In the genomic region with DNA sequence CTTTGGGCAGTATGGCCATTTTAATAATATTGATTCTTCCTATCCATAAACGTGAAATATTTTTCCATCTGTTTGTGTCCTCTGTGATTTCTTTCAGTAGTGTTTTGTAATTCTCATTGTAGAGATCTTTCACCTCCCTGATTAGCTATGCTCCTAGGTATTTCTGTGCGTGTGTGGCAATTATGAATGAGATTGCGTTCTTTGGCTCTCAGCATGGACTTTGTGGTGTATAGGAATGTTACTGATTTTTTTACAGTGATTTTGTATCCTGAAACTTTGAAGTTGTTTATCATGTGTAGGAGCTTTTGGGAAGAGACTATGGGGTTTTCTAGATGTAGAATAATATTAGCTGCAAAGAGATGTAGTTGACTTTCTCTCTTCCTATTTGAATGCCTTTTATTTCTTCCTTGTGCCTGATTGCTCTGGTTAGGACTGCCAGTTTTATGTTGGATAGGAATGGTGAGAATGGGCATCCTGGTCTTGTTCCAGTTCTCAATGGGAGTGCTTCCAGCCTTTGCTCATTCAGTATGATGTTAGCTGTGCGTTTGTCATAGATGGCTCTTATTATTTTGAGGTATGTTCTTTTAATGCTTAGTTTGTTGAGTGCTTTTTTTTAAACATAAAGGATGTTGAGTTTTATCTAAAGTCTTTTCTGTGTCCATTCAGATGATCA, we compare ENCODE assay signal across 22 cellular contexts. TPM values are rescaled to one million over a fixed set of nuclear protein-coding genes. Genes with fewer than 3 reads are reported as not detected.
DNase-seq lines count a peak whose midpoint lies in the region; ATAC-seq and TF ChIP-seq lines count a peak whose summit lies in the region.
"Had no signal": no experiment of that assay in that cellular context is flagged by ENCODE, and none has a peak within 500 bp of the region (broad histone marks: within the 10 kb centered on the region; RNA-seq: fewer than 3 reads in every experiment).

No MANE protein-coding gene starts in this region.

- H3K4me1 ChIP-seq in GM23248 (ENCODE audit: insufficient read depth) (no peaks in the 10 kb centered on the region), gastroesophageal sphincter (no peaks in the 10 kb centered on the region)
- H3K4me1 ChIP-seq: esophagus muscularis mucosa, SJSA1 had no signal

- in situ Hi-C loops in GM23248 (cut with MboI) (no loop called here), astrocyte of the spinal cord (cut with HindIII; ENCODE audit: low sequenced_read_pairs) (no loop called here)

- TF ChIP-seq CTCF in AG04449 (IDR thresholded peaks at IDR 0.05; ENCODE audit: insufficient read depth, low read length, missing control alignments), result no peak
- no peak for TF ChIP-seq CTCF in astrocyte of the spinal cord (IDR thresholded peaks at IDR 0.05; ENCODE audit: low read depth, low read length)
- no peak for TF ChIP-seq CTCF in gastroesophageal sphincter (IDR thresholded peaks at IDR 0.05)

- H3K4me3 ChIP-seq in AG04449 (ENCODE audit: low read depth, low read length) (no peak overlapping the region), GM23248 (no peak overlapping the region), astrocyte of the spinal cord (ENCODE audit: low read depth, low read length) (no peak overlapping the region), gastroesophageal sphincter (no peak overlapping the region)
- H3K4me3 ChIP-seq: esophagus muscularis mucosa, GM12878, PC-9, SJSA1 had no signal

- no peaks in the 10 kb centered on the region for H3K4me1 Mint-ChIP-seq in stimulated activated naive B cell treated with anti-CD40 and anti-IgM and Interleukin-4, amounts not matched to agents 10 μg/mL and 1 μg/mL and 100 μg/mL, for 72 hours
- H3K4me1 Mint-ChIP-seq: central memory CD8-positive, alpha-beta T cell had no signal

- H3K27me3 ChIP-seq in GM23248 (replicated peaks; ENCODE audit: insufficient read depth) (no peaks in the 10 kb centered on the region; the same call in 1 of the 2 replicates), gastroesophageal sphincter (no peaks in the 10 kb centered on the region)
- H3K27me3 ChIP-seq: esophagus muscularis mucosa, SJSA1 had no signal

- H2AFZ ChIP-seq in GM23248, result no peak overlapping the region
- H2AFZ ChIP-seq: PC-9 had no signal

- POLR2A ChIA-PET in AG04449 (lab: Yijun Ruan, JAX), result no interaction called here

- H3K9me3 ChIP-seq in GM23248 (ENCODE audit: low read depth), result peaks cover 12% of the 10 kb centered on the region
- H3K9me3 ChIP-seq in gastroesophageal sphincter, result peaks cover 0 to 22% (median 0%) of the 10 kb centered on the region in 3 donors

- H3K79me2 ChIP-seq in GM23248 (ENCODE audit: insufficient read depth), result no peaks in the 10 kb centered on the region

- H3K4me2 ChIP-seq in GM23248 (ENCODE audit: unreplicated experiment), result no peak overlapping the region
- H3K4me2 ChIP-seq: KMS-11, PC-9 had no signal

- WGBS in GM23248 (ENCODE audit: low coverage in 1 of 2, low lambda C conversion rate in 2 of 2, missing lambda C conversion rate in 2 of 2), 2 experiments, result 44 to 54% methylated on average over 4 of the region's 4 CpGs
- 72 to 88% methylated on average over 3 to 4 of the region's 4 CpGs for WGBS in gastroesophageal sphincter (ENCODE audit: low coverage in 1 of 2), 2 donors

- no peaks in the 10 kb centered on the region for H4K20me1 ChIP-seq in GM23248 (ENCODE audit: insufficient read depth)

- no peak overlapping the region for H3K27ac ChIP-seq in GM23248
- H3K27ac ChIP-seq in gastroesophageal sphincter, result no peak overlapping the region
- H3K27ac ChIP-seq: esophagus muscularis mucosa, KMS-11, PC-9, SJSA1 had no signal

- no peak overlapping the region for H3K27ac Mint-ChIP-seq in stimulated activated naive B cell treated with anti-CD40 and anti-IgM and Interleukin-4, amounts not matched to agents 10 μg/mL and 1 μg/mL and 100 μg/mL, for 72 hours

- peak; percentile 63 for ATAC-seq in gastroesophageal sphincter
- no peak for ATAC-seq in stimulated activated naive B cell treated with anti-CD40 and anti-IgM and Interleukin-4, amounts not matched to agents 10 μg/mL and 1 μg/mL and 100 μg/mL, for 72 hours (replicated peaks)
- ATAC-seq: GM12878 had no signal

- H3K36me3 Mint-ChIP-seq in stimulated activated naive B cell treated with anti-CD40 and anti-IgM and Interleukin-4, amounts not matched to agents 10 μg/mL and 1 μg/mL and 100 μg/mL, for 72 hours, result peaks cover 10 to 12% of the 10 kb centered on the region in 2 donors

- no peak for TF ChIP-seq EP300 in gastroesophageal sphincter (IDR thresholded peaks at IDR 0.05)

- no peaks in the 10 kb centered on the region for H3K27me3 Mint-ChIP-seq in stimulated activated naive B cell treated with anti-CD40 and anti-IgM and Interleukin-4, amounts not matched to agents 10 μg/mL and 1 μg/mL and 100 μg/mL, for 72 hours

- H3K9ac ChIP-seq in GM23248, result no peak overlapping the region
- H3K9ac ChIP-seq: KMS-11 had no signal

- no peak for TF ChIP-seq POLR2A in gastroesophageal sphincter (IDR thresholded peaks at IDR 0.05)

- H3K9me3 Mint-ChIP-seq in stimulated activated naive B cell treated with anti-CD40 and anti-IgM and Interleukin-4, amounts not matched to agents 10 μg/mL and 1 μg/mL and 100 μg/mL, for 72 hours, result peaks cover 35 to 39% of the 10 kb centered on the region in 2 donors

- DNase-seq in AG04449 (ENCODE audit: low read depth, low spot score) (peak; percentile 4), GM23248 (peak; percentile 44), astrocyte of the spinal cord (ENCODE audit: low read depth, low spot score) (peak; percentile 44), cortex of kidney (lab: John Stamatoyannopoulos, UW) (no peak), ureter (ENCODE audit: low spot score) (no peak)
- no peak for DNase-seq in stimulated activated naive B cell treated with anti-CD40 and anti-IgM and Interleukin-4, amounts not matched to agents 10 μg/mL and 1 μg/mL and 100 μg/mL, for 72 hours
- no peak for DNase-seq in activated CD4-positive, CD25-positive, alpha-beta regulatory T cell (lab: John Stamatoyannopoulos, UW)
- DNase-seq: activated CD8-positive, alpha-beta memory T cell treated with anti-CD3 and anti-CD28 coated beads, Interleukin-2, amount 50 U/mL, for 48 hours; amniotic stem cell; DMS 273 treated with DMSO at 0.1 percent for 48 hours; effector memory CD4-positive, alpha-beta T cell; GDM1; NCI-H1048; NCI-H1930; PC-9; stimulated activated CD4-positive, alpha-beta T cell treated with anti-CD3 and anti-CD28 coated beads, Interleukin-15, amount 100 ng/mL, for 24 hours had no signal

- H3K4me3 Mint-ChIP-seq in stimulated activated naive B cell treated with anti-CD40 and anti-IgM and Interleukin-4, amounts not matched to agents 10 μg/mL and 1 μg/mL and 100 μg/mL, for 72 hours, result no peak overlapping the region
- H3K4me3 Mint-ChIP-seq: central memory CD8-positive, alpha-beta T cell had no signal

- no peaks in the 10 kb centered on the region for H3F3A ChIP-seq in GM23248 (ENCODE audit: insufficient read depth)

- CTCF ChIA-PET in AG04449 (lab: Yijun Ruan, JAX), result no interaction called here

- H3K9me2 ChIP-seq in GM23248 (ENCODE audit: insufficient read depth), result no peaks in the 10 kb centered on the region

- H3K36me3 ChIP-seq in GM23248 (ENCODE audit: low read depth) (no peaks in the 10 kb centered on the region), gastroesophageal sphincter (no peaks in the 10 kb centered on the region)
- H3K36me3 ChIP-seq: esophagus muscularis mucosa, SJSA1 had no signal

RNA-seq across cellular contexts. Expression of a gene that starts 27.0 kb away (rescaled TPM):
- 5.6 and 13.9 TPM in 2 replicates for total RNA-seq in GM23248 (2014; rRNA removed; shearing (Covaris generic))
- 4.1 and 5.8 TPM in 2 replicates for polyA plus RNA-seq in GM23248 (2016; fragmentation: Nextera tagmentation; extraction: Ambion mirVana)
- 10 to 100 TPM in 2 of 4 donors, 1 to 10 TPM in 2; 9.3 to 60.1 (median 13.6) TPM for total RNA-seq in gastroesophageal sphincter
- 24.6 TPM for total RNA-seq in ureter

Comparison
In these comparisons a context has a peak if more than half of its experiments do, and no peak if none do; other contexts are left out.
1. DNase-seq: peak in AG04449 (single experiment), GM23248 (single experiment) and astrocyte of the spinal cord (single experiment); none in cortex of kidney (single experiment), stimulated activated naive B cell treated with anti-CD40 and anti-IgM and Interleukin-4, amounts not matched to agents 10 μg/mL and 1 μg/mL and 100 μg/mL, for 72 hours (single experiment), activated CD4-positive, CD25-positive, alpha-beta regulatory T cell (0 of 4) and ureter (single experiment).